Comparison of ENCODE assay signal across 2 cellular contexts in the genomic region with DNA sequence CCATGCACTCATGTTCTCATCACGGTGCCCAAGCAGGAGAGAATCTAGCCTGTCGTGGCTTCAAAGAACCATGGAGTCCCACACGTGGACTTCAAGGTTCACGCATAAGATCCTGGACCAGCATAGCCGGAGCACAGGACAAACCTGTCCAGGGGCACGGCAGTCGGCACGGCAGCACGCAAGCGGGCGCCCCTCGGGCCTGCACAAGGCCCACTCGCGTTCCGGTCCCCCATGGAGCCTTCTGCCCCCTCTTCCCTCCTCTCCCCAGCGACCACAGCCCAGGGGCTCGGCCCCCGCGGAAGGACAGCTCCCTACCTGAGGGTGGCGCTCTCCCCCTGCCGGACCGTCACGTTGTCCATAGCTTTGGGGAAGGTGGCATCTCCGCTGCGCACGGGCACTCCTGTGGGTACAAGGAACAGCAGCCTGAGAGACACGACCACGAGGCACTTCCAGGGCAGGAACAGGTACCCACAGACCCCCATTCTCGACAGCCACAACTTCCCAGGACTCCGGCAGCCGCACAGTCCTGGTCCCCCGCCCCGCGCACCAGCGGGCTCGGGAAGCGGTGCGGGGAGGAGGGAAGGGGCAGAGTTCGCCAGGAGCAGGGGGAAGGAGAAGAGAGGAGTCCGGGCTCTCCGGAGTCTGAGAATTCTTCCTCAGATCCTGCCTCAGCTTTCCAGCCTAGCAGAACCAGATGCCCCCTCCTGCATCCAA.
TF ChIP-seq lines count a peak whose summit lies in the region.

No MANE protein-coding gene starts in this region.

TF ChIP-seq in H1, 55 proteins besides CTCF, POLR2A, EP300 and RAD21 (continued from another document):
- no peak for TF ChIP-seq SP4 (IDR thresholded peaks at IDR 0.05; ENCODE audit: low read length)
- TF ChIP-seq SIRT6 (IDR thresholded peaks at IDR 0.05; ENCODE audit: low read length) = no peak
- TF ChIP-seq, protein P1, sequence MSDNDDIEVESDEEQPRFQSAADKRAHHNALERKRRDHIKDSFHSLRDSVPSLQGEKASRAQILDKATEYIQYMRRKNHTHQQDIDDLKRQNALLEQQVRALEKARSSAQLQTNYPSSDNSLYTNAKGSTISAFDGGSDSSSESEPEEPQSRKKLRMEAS (IDR thresholded peaks at IDR 0.05) = 0 out of 2 replicates have a peak, but pooled peaks have one; percentile 46
- TF ChIP-seq SUZ12 (IDR thresholded peaks at IDR 0.05; ENCODE audit: low read length) = 0 out of 2 replicates have a peak, but pooled peaks have one; percentile 38
- TF ChIP-seq FOSL1 (IDR thresholded peaks at IDR 0.05; ENCODE audit: insufficient read depth, low read depth, low read length) = no peak
- no peak for TF ChIP-seq KDM5A (IDR thresholded peaks at IDR 0.05; ENCODE audit: low read length)
- TF ChIP-seq KDM4A (IDR thresholded peaks at IDR 0.05; ENCODE audit: low read depth, low read length, severe bottlenecking) = peak; percentile 52
- TF ChIP-seq PHF8 (conservative IDR thresholded peaks at IDR 0.05; ENCODE audit: low read depth, low read length) = no peak
- no peak for TF ChIP-seq NRF1 (IDR thresholded peaks at IDR 0.05; ENCODE audit: low read depth, low read length)
- TF ChIP-seq MAFK (IDR thresholded peaks at IDR 0.05; ENCODE audit: low read depth, low read length) = no peak
- no peak for TF ChIP-seq TBP (IDR thresholded peaks at IDR 0.05; ENCODE audit: low read depth, low read length)
- TF ChIP-seq CHD2 (IDR thresholded peaks at IDR 0.05; ENCODE audit: low read length) = no peak
- TF ChIP-seq SP1 (IDR thresholded peaks at IDR 0.05; ENCODE audit: low read depth, low read length) = no peak
- 0 out of 2 replicates have a peak, but pooled peaks have one; percentile 17 for TF ChIP-seq RBBP5 (IDR thresholded peaks at IDR 0.05; ENCODE audit: borderline replicate concordance, low read depth, low read length)
- TF ChIP-seq CBX5 (IDR thresholded peaks at IDR 0.05; ENCODE audit: low read depth, low read length) = no peak
- TF ChIP-seq, protein P2, sequence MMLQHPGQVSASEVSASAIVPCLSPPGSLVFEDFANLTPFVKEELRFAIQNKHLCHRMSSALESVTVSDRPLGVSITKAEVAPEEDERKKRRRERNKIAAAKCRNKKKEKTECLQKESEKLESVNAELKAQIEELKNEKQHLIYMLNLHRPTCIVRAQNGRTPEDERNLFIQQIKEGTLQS (IDR thresholded peaks at IDR 0.05; ENCODE audit: insufficient read depth, low read depth, low read length) = no peak
- peak; percentile 8 for TF ChIP-seq RNF2 (IDR thresholded peaks at IDR 0.05; ENCODE audit: borderline replicate concordance, low read depth, low read length, missing control alignments, poor library complexity, severe bottlenecking)
- no peak for TF ChIP-seq RFX5 (IDR thresholded peaks at IDR 0.05; ENCODE audit: borderline replicate concordance, low read depth, low read length)
- 0 out of 2 replicates have a peak, but pooled peaks have one; percentile 13 for TF ChIP-seq KDM1A (IDR thresholded peaks at IDR 0.05; ENCODE audit: borderline replicate concordance, low read length)
- TF ChIP-seq CBX8 (IDR thresholded peaks at IDR 0.05; ENCODE audit: borderline replicate concordance, low read depth, low read length) = no peak
- no peak for TF ChIP-seq JUN (IDR thresholded peaks at IDR 0.05; ENCODE audit: low read depth, low read length)
- TF ChIP-seq CTBP2 (IDR thresholded peaks at IDR 0.05; ENCODE audit: borderline replicate concordance, insufficient read depth, insufficient read length, low read length) = peak; percentile 76
- TF ChIP-seq, protein P3, sequence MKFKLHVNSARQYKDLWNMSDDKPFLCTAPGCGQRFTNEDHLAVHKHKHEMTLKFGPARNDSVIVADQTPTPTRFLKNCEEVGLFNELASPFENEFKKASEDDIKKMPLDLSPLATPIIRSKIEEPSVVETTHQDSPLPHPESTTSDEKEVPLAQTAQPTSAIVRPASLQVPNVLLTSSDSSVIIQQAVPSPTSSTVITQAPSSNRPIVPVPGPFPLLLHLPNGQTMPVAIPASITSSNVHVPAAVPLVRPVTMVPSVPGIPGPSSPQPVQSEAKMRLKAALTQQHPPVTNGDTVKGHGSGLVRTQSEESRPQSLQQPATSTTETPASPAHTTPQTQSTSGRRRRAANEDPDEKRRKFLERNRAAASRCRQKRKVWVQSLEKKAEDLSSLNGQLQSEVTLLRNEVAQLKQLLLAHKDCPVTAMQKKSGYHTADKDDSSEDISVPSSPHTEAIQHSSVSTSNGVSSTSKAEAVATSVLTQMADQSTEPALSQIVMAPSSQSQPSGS (IDR thresholded peaks at IDR 0.05; ENCODE audit: low read length) = no peak
- 0 out of 4 replicates have a peak, but pooled peaks have one; percentile 38 to 63 for TF ChIP-seq HDAC2 (IDR thresholded peaks at IDR 0.05; ENCODE audit: borderline replicate concordance in 1 of 2, low read depth in 2 of 2, low read length in 2 of 2)
- no peak for TF ChIP-seq RXRA (IDR thresholded peaks at IDR 0.05; ENCODE audit: insufficient read depth, low read depth, low read length)
- TF ChIP-seq ASH2L (IDR thresholded peaks at IDR 0.05; ENCODE audit: low read length) = peak; percentile 55

TF ChIP-seq in neural cell, 6 proteins besides CTCF, POLR2A, EP300 and RAD21 (continued from another document):
- TF ChIP-seq SMC3 (conservative IDR thresholded peaks at IDR 0.05; ENCODE audit: poor library complexity) = no peak
- TF ChIP-seq, protein P4, sequence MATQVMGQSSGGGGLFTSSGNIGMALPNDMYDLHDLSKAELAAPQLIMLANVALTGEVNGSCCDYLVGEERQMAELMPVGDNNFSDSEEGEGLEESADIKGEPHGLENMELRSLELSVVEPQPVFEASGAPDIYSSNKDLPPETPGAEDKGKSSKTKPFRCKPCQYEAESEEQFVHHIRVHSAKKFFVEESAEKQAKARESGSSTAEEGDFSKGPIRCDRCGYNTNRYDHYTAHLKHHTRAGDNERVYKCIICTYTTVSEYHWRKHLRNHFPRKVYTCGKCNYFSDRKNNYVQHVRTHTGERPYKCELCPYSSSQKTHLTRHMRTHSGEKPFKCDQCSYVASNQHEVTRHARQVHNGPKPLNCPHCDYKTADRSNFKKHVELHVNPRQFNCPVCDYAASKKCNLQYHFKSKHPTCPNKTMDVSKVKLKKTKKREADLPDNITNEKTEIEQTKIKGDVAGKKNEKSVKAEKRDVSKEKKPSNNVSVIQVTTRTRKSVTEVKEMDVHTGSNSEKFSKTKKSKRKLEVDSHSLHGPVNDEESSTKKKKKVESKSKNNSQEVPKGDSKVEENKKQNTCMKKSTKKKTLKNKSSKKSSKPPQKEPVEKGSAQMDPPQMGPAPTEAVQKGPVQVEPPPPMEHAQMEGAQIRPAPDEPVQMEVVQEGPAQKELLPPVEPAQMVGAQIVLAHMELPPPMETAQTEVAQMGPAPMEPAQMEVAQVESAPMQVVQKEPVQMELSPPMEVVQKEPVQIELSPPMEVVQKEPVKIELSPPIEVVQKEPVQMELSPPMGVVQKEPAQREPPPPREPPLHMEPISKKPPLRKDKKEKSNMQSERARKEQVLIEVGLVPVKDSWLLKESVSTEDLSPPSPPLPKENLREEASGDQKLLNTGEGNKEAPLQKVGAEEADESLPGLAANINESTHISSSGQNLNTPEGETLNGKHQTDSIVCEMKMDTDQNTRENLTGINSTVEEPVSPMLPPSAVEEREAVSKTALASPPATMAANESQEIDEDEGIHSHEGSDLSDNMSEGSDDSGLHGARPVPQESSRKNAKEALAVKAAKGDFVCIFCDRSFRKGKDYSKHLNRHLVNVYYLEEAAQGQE (IDR thresholded peaks at IDR 0.05; ENCODE audit: borderline replicate concordance) = peak; percentile 1
- TF ChIP-seq MXI1 (conservative IDR thresholded peaks at IDR 0.05; ENCODE audit: poor library complexity, severe bottlenecking) = no peak
- no peak for TF ChIP-seq EZH2 (IDR thresholded peaks at IDR 0.05; ENCODE audit: borderline replicate concordance, insufficient read depth, low read length, poor library complexity, severe bottlenecking)
- TF ChIP-seq POLR2AphosphoS5 (IDR thresholded peaks at IDR 0.05) = no peak
